In genomic region chr9:118192807-118193206, GRCh38 we compare ENCODE assay signal across 28 cellular contexts.
"Had no signal": no experiment of that assay in that cellular context is flagged by ENCODE, and none has a peak within 500 bp of the region (broad histone marks: within the 10 kb centered on the region; RNA-seq: fewer than 3 reads in every experiment).

No MANE protein-coding gene starts in this region.

- H3K27me3 Mint-ChIP-seq: stimulated activated memory B cell treated with anti-CD40 and anti-IgM and Interleukin-4, amounts not matched to agents 10 μg/mL and 1 μg/mL and 100 μg/mL, for 72 hours; stimulated activated naive B cell treated with anti-CD40 and anti-IgM and Interleukin-4, amounts not matched to agents 10 μg/mL and 1 μg/mL and 100 μg/mL, for 72 hours; stimulated activated naive CD8-positive, alpha-beta T cell treated with anti-CD3 and anti-CD28 coated beads, Interleukin-15, amount 100 ng/mL, for 72 hours; stimulated activated naive CD8-positive, alpha-beta T cell treated with anti-CD3 and anti-CD28 coated beads, Interleukin-15, Interleukin-2, amounts not matched to agents 100 ng/mL and 50 ng/mL, for 24 hours; type B pancreatic cell had no signal

- H3K4me3 ChIP-seq: stomach, suprapubic skin, testis, thoracic aorta, thyroid gland, tibial artery, tibial nerve, transverse colon, upper lobe of left lung, upper lobe of right lung, uterus, vagina had no signal

- H3K9me3 Mint-ChIP-seq: type B pancreatic cell had no signal

- H3K27ac ChIP-seq: stomach, suprapubic skin, testis, thoracic aorta, thyroid gland, tibial artery, tibial nerve, transverse colon, upper lobe of left lung, upper lobe of right lung, uterus, vagina had no signal

- ATAC-seq: stimulated activated effector memory CD8-positive, alpha-beta T cell treated with anti-CD3 and anti-CD28 coated beads, Interleukin-12 subunit alpha, Interleukin-12 subunit beta, amount 100 ng/mL, for 72 hours; stimulated activated memory B cell treated with anti-CD40 and anti-IgM and Interleukin-4, amounts not matched to agents 10 μg/mL and 1 μg/mL and 100 μg/mL, for 72 hours; stimulated activated naive B cell treated with anti-CD40 and anti-IgM and Interleukin-4, amounts not matched to agents 10 μg/mL and 1 μg/mL and 100 μg/mL, for 72 hours; stimulated activated naive CD8-positive, alpha-beta T cell treated with anti-CD3 and anti-CD28 coated beads, Interleukin-15, amount 100 ng/mL, for 72 hours; stimulated activated naive CD8-positive, alpha-beta T cell treated with anti-CD3 and anti-CD28 coated beads, Interleukin-15, Interleukin-2, amounts not matched to agents 100 U/mL and 50 U/mL, for 24 hours; upper lobe of right lung had no signal

- DNase-seq: stimulated activated CD4-positive, alpha-beta T cell treated with anti-CD3 and anti-CD28 coated beads, Interleukin-2, amount 100 ng/mL, for 48 hours; stimulated activated CD4-positive, alpha-beta T cell treated with anti-CD3 and anti-CD28 coated beads, Interleukin-4, amount 100 ng/mL, for 1 hour; stimulated activated CD4-positive, alpha-beta T cell treated with anti-CD3 and anti-CD28 coated beads, Interleukin-4, amount 100 ng/mL, for 24 hours; stimulated activated CD4-positive, alpha-beta T cell treated with anti-CD3 and anti-CD28 coated beads, Interleukin-4, amount 100 ng/mL, for 4 hours; stimulated activated CD8-positive, alpha-beta memory T cell treated with anti-CD3 and anti-CD28 coated beads, Interleukin-4, amount 100 ng/mL, for 48 hours; stimulated activated naive B cell treated with anti-CD40 and anti-IgM and Interleukin-4, amounts not matched to agents 10 μg/mL and 1 μg/mL and 100 μg/mL, for 72 hours; stimulated activated naive CD4-positive, alpha-beta T cell; stimulated activated naive CD4-positive, alpha-beta T cell treated with Interleukin-2 at 50 U/mL for 16 hours; stimulated activated naive CD8-positive, alpha-beta T cell treated with anti-CD3 and anti-CD28 coated beads, Interleukin-15, amount 100 ng/mL, for 72 hours; stimulated activated naive CD8-positive, alpha-beta T cell treated with anti-CD3 and anti-CD28 coated beads, Interleukin-15, Interleukin-2, amounts not matched to agents 100 U/mL and 50 U/mL, for 24 hours; stomach; substantia nigra; testis; thyroid gland; tibial artery; transverse colon; upper lobe of left lung; upper lobe of right lung; uterus had no signal

- FAIRE-seq: urothelium cell line had no signal

- H3K27me3 ChIP-seq: stomach, suprapubic skin, testis, thyroid gland, tibial artery, tibial nerve, transverse colon, upper lobe of left lung, upper lobe of right lung, uterus, vagina had no signal

- H3K4me1 ChIP-seq: stomach, suprapubic skin, testis, thyroid gland, tibial artery, tibial nerve, transverse colon, upper lobe of left lung, upper lobe of right lung, uterus, vagina had no signal

- H3K27ac Mint-ChIP-seq: stimulated activated effector memory CD8-positive, alpha-beta T cell treated with anti-CD3 and anti-CD28 coated beads, Interleukin-12 subunit alpha, Interleukin-12 subunit beta, amount 100 ng/mL, for 72 hours; stimulated activated memory B cell treated with anti-CD40 and anti-IgM and Interleukin-4, amounts not matched to agents 10 μg/mL and 1 μg/mL and 100 μg/mL, for 72 hours; stimulated activated naive B cell treated with anti-CD40 and anti-IgM and Interleukin-4, amounts not matched to agents 10 μg/mL and 1 μg/mL and 100 μg/mL, for 72 hours; stimulated activated naive CD8-positive, alpha-beta T cell treated with anti-CD3 and anti-CD28 coated beads, Interleukin-15, amount 100 ng/mL, for 72 hours; stimulated activated naive CD8-positive, alpha-beta T cell treated with anti-CD3 and anti-CD28 coated beads, Interleukin-15, Interleukin-2, amounts not matched to agents 100 ng/mL and 50 ng/mL, for 24 hours; type B pancreatic cell had no signal

- H3K9me3 ChIP-seq: stomach, suprapubic skin, testis, thoracic aorta, thyroid gland, transverse colon, upper lobe of left lung, uterus, vagina had no signal

- H3K4me3 Mint-ChIP-seq: stimulated activated effector memory CD8-positive, alpha-beta T cell treated with anti-CD3 and anti-CD28 coated beads, Interleukin-12 subunit alpha, Interleukin-12 subunit beta, amount 100 ng/mL, for 72 hours; stimulated activated memory B cell treated with anti-CD40 and anti-IgM and Interleukin-4, amounts not matched to agents 10 μg/mL and 1 μg/mL and 100 μg/mL, for 72 hours; stimulated activated naive B cell treated with anti-CD40 and anti-IgM and Interleukin-4, amounts not matched to agents 10 μg/mL and 1 μg/mL and 100 μg/mL, for 72 hours; stimulated activated naive CD8-positive, alpha-beta T cell treated with anti-CD3 and anti-CD28 coated beads, Interleukin-15, amount 100 ng/mL, for 72 hours; stimulated activated naive CD8-positive, alpha-beta T cell treated with anti-CD3 and anti-CD28 coated beads, Interleukin-15, Interleukin-2, amounts not matched to agents 100 ng/mL and 50 ng/mL, for 24 hours; type B pancreatic cell had no signal

- H3K36me3 ChIP-seq: stomach, suprapubic skin, thoracic aorta, thyroid gland, tibial artery, tibial nerve, transverse colon, upper lobe of left lung, upper lobe of right lung, uterus, vagina had no signal

- H3K36me3 Mint-ChIP-seq: stimulated activated effector memory CD8-positive, alpha-beta T cell treated with anti-CD3 and anti-CD28 coated beads, Interleukin-12 subunit alpha, Interleukin-12 subunit beta, amount 100 ng/mL, for 72 hours; stimulated activated memory B cell treated with anti-CD40 and anti-IgM and Interleukin-4, amounts not matched to agents 10 μg/mL and 1 μg/mL and 100 μg/mL, for 72 hours; stimulated activated naive B cell treated with anti-CD40 and anti-IgM and Interleukin-4, amounts not matched to agents 10 μg/mL and 1 μg/mL and 100 μg/mL, for 72 hours; type B pancreatic cell had no signal

- H3K4me1 Mint-ChIP-seq: stimulated activated effector memory CD8-positive, alpha-beta T cell treated with anti-CD3 and anti-CD28 coated beads, Interleukin-12 subunit alpha, Interleukin-12 subunit beta, amount 100 ng/mL, for 72 hours; stimulated activated memory B cell treated with anti-CD40 and anti-IgM and Interleukin-4, amounts not matched to agents 10 μg/mL and 1 μg/mL and 100 μg/mL, for 72 hours; stimulated activated naive B cell treated with anti-CD40 and anti-IgM and Interleukin-4, amounts not matched to agents 10 μg/mL and 1 μg/mL and 100 μg/mL, for 72 hours; stimulated activated naive CD8-positive, alpha-beta T cell treated with anti-CD3 and anti-CD28 coated beads, Interleukin-15, amount 100 ng/mL, for 72 hours had no signal
